Comparison of ENCODE assay signal across 17 cellular contexts in the genomic region with DNA sequence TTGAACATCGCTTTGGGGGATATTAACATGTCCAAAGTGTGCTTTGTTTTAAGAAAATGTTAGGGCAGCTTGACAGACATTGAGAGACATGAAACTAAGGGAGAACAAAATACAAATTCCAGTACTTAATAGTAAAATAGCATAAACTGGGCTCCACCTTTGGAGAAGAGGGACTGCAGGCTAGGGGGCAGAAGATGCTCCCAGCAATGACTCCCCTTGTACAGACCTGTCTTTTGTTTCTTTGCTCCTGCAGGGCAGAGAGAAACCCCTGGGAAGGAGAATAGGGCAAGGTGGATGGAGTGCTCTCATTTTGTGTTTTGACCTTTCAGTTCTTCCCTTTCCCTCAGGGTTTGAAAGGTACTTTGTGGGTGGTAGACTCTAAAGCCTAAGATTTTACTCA.
DNase-seq lines count a peak whose midpoint lies in the region; ATAC-seq and TF ChIP-seq lines count a peak whose summit lies in the region.
"Had no signal": no experiment of that assay in that cellular context is flagged by ENCODE, and none has a peak within 500 bp of the region (broad histone marks: within the 10 kb centered on the region; RNA-seq: fewer than 3 reads in every experiment).

No MANE protein-coding gene starts in this region.

- in situ Hi-C loops in brain microvascular endothelial cell (cut with HindIII; ENCODE audit: low pct_ligation_motif_present, low sequenced_read_pairs): no loop called here

- H3K9ac ChIP-seq in mesendoderm (ENCODE audit: low read length): no peak overlapping the region
- H3K9ac ChIP-seq: GM23248 had no signal

- H3K4me1 ChIP-seq in BE2C: peaks cover 13% of the 10 kb centered on the region
- H3K4me1 ChIP-seq in mesendoderm (ENCODE audit: control insufficient read depth, low read depth, low read length): no peaks in the 10 kb centered on the region

- no peak overlapping the region for H3K56ac ChIP-seq in mesendoderm (ENCODE audit: low read length)

- CTCF ChIA-PET in HEK293T (lab: Yijun Ruan, JAX): no interaction called here

- no peak for DNase-seq in BE2C
- peak; percentile 11 for DNase-seq in HEK293T (ENCODE audit: extremely low spot score)
- no peak for DNase-seq in brain microvascular endothelial cell
- peak; percentile 28 for DNase-seq in mesendoderm
- no peak for DNase-seq in activated T-cell treated with anti-CD3 and anti-CD28 coated beads, Interleukin-2, amount 50 U/mL, for 4 hours
- DNase-seq in activated naive CD8-positive, alpha-beta T cell treated with anti-CD3 and anti-CD28 coated beads, Interleukin-2, amount 50 U/mL, for 24 hours: no peak
- DNase-seq in NCI-H1417 treated with DMSO at 0.1 percent for 48 hours (lab: John Stamatoyannopoulos, UW): no peak
- DNase-seq: CD8-positive, alpha-beta T cell; GM23248; KBM-7; NCI-H1048; NCI-H446 treated with DMSO at 0.1 percent for 48 hours; NCI-H774; Right ventricle myocardium superior had no signal

- ATAC-seq in activated T-cell treated with anti-CD3 and anti-CD28 coated beads, Interleukin-2, amount 50 U/mL, for 4 hours: no peak
- no peak for ATAC-seq in activated naive CD8-positive, alpha-beta T cell treated with anti-CD3 and anti-CD28 coated beads, Interleukin-2, amount 50 U/mL, for 24 hours
- ATAC-seq: CD8-positive, alpha-beta T cell; Panc1 had no signal

- no peak overlapping the region for H2BK5ac ChIP-seq in mesendoderm (ENCODE audit: low read length)

- no peaks in the 10 kb centered on the region for H3K9me3 ChIP-seq in BE2C

- TF ChIP-seq CTCF in BE2C (IDR thresholded peaks at IDR 0.05; ENCODE audit: low read depth, low read length) (peak; percentile 41), brain microvascular endothelial cell (IDR thresholded peaks at IDR 0.05; ENCODE audit: low read depth, low read length, missing control alignments) (peak; percentile 33)

- H3K36me3 Mint-ChIP-seq in activated T-cell treated with anti-CD3 and anti-CD28 coated beads, Interleukin-2, amount 50 U/mL, for 4 hours (ENCODE audit: insufficient read depth): no peaks in the 10 kb centered on the region
- H3K36me3 Mint-ChIP-seq in activated naive CD8-positive, alpha-beta T cell treated with anti-CD3 and anti-CD28 coated beads, Interleukin-2, amount 50 U/mL, for 24 hours (ENCODE audit: low read depth): no peaks in the 10 kb centered on the region
- H3K36me3 Mint-ChIP-seq: CD8-positive, alpha-beta T cell had no signal

- no peak overlapping the region for H3K4me2 ChIP-seq in mesendoderm (ENCODE audit: low read length)

- no peaks in the 10 kb centered on the region for H3K4me1 Mint-ChIP-seq in activated T-cell treated with anti-CD3 and anti-CD28 coated beads, Interleukin-2, amount 50 U/mL, for 4 hours (ENCODE audit: low read depth)
- H3K4me1 Mint-ChIP-seq in activated naive CD8-positive, alpha-beta T cell treated with anti-CD3 and anti-CD28 coated beads, Interleukin-2, amount 50 U/mL, for 24 hours: no peaks in the 10 kb centered on the region
- H3K4me1 Mint-ChIP-seq: B cell had no signal

- H3K79me1 ChIP-seq in mesendoderm (ENCODE audit: low read length): no peaks in the 10 kb centered on the region

- no peak overlapping the region for H4K5ac ChIP-seq in mesendoderm (ENCODE audit: low read length)

- no peak overlapping the region for H2BK120ac ChIP-seq in mesendoderm (ENCODE audit: low read depth, low read length)

- no CpG with 5 or more reads among the region's 1 CpG for WGBS in mesendoderm (ENCODE audit: extremely low coverage, insufficient coverage, low lambda C conversion rate)

- H3K4ac ChIP-seq in mesendoderm (ENCODE audit: low read depth, low read length): no peak overlapping the region

- H3K36me3 ChIP-seq in BE2C (no peaks in the 10 kb centered on the region), brain microvascular endothelial cell (replicated peaks) (no peaks in the 10 kb centered on the region), mesendoderm (ENCODE audit: control insufficient read depth, insufficient read depth, low read length) (no peaks in the 10 kb centered on the region)

- no peak overlapping the region for H3K4me3 Mint-ChIP-seq in activated T-cell treated with anti-CD3 and anti-CD28 coated beads, Interleukin-2, amount 50 U/mL, for 4 hours
- no peak overlapping the region for H3K4me3 Mint-ChIP-seq in activated naive CD8-positive, alpha-beta T cell treated with anti-CD3 and anti-CD28 coated beads, Interleukin-2, amount 50 U/mL, for 24 hours
- H3K4me3 Mint-ChIP-seq: B cell; CD8-positive, alpha-beta T cell had no signal

- H3K18ac ChIP-seq in mesendoderm (ENCODE audit: low read length): no peak overlapping the region

- no peak overlapping the region for H3K23ac ChIP-seq in mesendoderm (ENCODE audit: low read length)

- H3K4me3 ChIP-seq in BE2C (ENCODE audit: low read depth, low read length): no peak overlapping the region
- no peak overlapping the region for H3K4me3 ChIP-seq in brain microvascular endothelial cell (ENCODE audit: low read depth, low read length)
- no peak overlapping the region for H3K4me3 ChIP-seq in mesendoderm (ENCODE audit: low read length)
- H3K4me3 ChIP-seq: GM23248 had no signal

- no peak overlapping the region for H4K8ac ChIP-seq in mesendoderm (ENCODE audit: low read depth, low read length)

- no peaks in the 10 kb centered on the region for H3K27me3 Mint-ChIP-seq in activated T-cell treated with anti-CD3 and anti-CD28 coated beads, Interleukin-2, amount 50 U/mL, for 4 hours (ENCODE audit: low read depth)
- no peaks in the 10 kb centered on the region for H3K27me3 Mint-ChIP-seq in activated naive CD8-positive, alpha-beta T cell treated with anti-CD3 and anti-CD28 coated beads, Interleukin-2, amount 50 U/mL, for 24 hours
- H3K27me3 Mint-ChIP-seq: B cell had no signal

- H3K27ac Mint-ChIP-seq in activated naive CD8-positive, alpha-beta T cell treated with anti-CD3 and anti-CD28 coated beads, Interleukin-2, amount 50 U/mL, for 24 hours: no peak overlapping the region
- H3K27ac Mint-ChIP-seq: B cell; CD8-positive, alpha-beta T cell had no signal

- no peak overlapping the region for H2BK15ac ChIP-seq in mesendoderm (replicated peaks; ENCODE audit: low read depth)

- H3K9me3 Mint-ChIP-seq in activated T-cell treated with anti-CD3 and anti-CD28 coated beads, Interleukin-2, amount 50 U/mL, for 4 hours: no peaks in the 10 kb centered on the region
- H3K9me3 Mint-ChIP-seq in activated naive CD8-positive, alpha-beta T cell treated with anti-CD3 and anti-CD28 coated beads, Interleukin-2, amount 50 U/mL, for 24 hours: peaks cover 3% of the 10 kb centered on the region
- H3K9me3 Mint-ChIP-seq: CD8-positive, alpha-beta T cell had no signal

- POLR2A ChIA-PET in HEK293T (lab: Yijun Ruan, JAX): no interaction called here

- H2AK5ac ChIP-seq in mesendoderm (ENCODE audit: low read length): no peak overlapping the region

- no peaks in the 10 kb centered on the region for H3K79me2 ChIP-seq in mesendoderm (ENCODE audit: control insufficient read depth, insufficient read depth, low read length)

- H3K27me3 ChIP-seq in BE2C (no peaks in the 10 kb centered on the region), brain microvascular endothelial cell (replicated peaks) (no peaks in the 10 kb centered on the region), mesendoderm (ENCODE audit: insufficient read depth, low read length, poor library complexity) (no peaks in the 10 kb centered on the region)

- no peak overlapping the region for H3K27ac ChIP-seq in brain microvascular endothelial cell
- no peak overlapping the region for H3K27ac ChIP-seq in mesendoderm (ENCODE audit: low read depth, low read length)
- H3K27ac ChIP-seq: GM23248, HL-60 had no signal

TF ChIP-seq in HEK293T, 16 proteins besides CTCF, POLR2A, EP300 and RAD21:
- no peak for TF ChIP-seq ZNF384 (IDR thresholded peaks at IDR 0.05)
- no peak for TF ChIP-seq FOXK2 (IDR thresholded peaks at IDR 0.05)
- TF ChIP-seq FOXA1 (IDR thresholded peaks at IDR 0.05): no peak
- no peak for TF ChIP-seq HDGF (IDR thresholded peaks at IDR 0.05; ENCODE audit: borderline replicate concordance)
- TF ChIP-seq ARNT (IDR thresholded peaks at IDR 0.05): no peak
- TF ChIP-seq TARDBP (IDR thresholded peaks at IDR 0.05): no peak
- TF ChIP-seq BHLHE40 (IDR thresholded peaks at IDR 0.05; ENCODE audit: borderline replicate concordance): no peak
- no peak for TF ChIP-seq L3MBTL2 (conservative IDR thresholded peaks at IDR 0.05)
- TF ChIP-seq FOXM1 (IDR thresholded peaks at IDR 0.05; ENCODE audit: borderline replicate concordance): no peak
- TF ChIP-seq SUZ12 (IDR thresholded peaks at IDR 0.05): no peak
- TF ChIP-seq ELF4 (IDR thresholded peaks at IDR 0.05): no peak
- no peak for TF ChIP-seq NFRKB (IDR thresholded peaks at IDR 0.05)
- no peak for TF ChIP-seq CTBP1 (IDR thresholded peaks at IDR 0.05; ENCODE audit: borderline replicate concordance)
- no peak for TF ChIP-seq SP1 (IDR thresholded peaks at IDR 0.05)

Comparison
In these comparisons a context has a peak if more than half of its experiments do, and no peak if none do; other contexts are left out.
1. DNase-seq: peak in HEK293T (single experiment) and mesendoderm (single experiment); none in BE2C (single experiment), brain microvascular endothelial cell (single experiment), activated T-cell treated with anti-CD3 and anti-CD28 coated beads, Interleukin-2, amount 50 U/mL, for 4 hours (single experiment), activated naive CD8-positive, alpha-beta T cell treated with anti-CD3 and anti-CD28 coated beads, Interleukin-2, amount 50 U/mL, for 24 hours (single experiment) and NCI-H1417 treated with DMSO at 0.1 percent for 48 hours (single experiment).